In the genomic region with DNA sequence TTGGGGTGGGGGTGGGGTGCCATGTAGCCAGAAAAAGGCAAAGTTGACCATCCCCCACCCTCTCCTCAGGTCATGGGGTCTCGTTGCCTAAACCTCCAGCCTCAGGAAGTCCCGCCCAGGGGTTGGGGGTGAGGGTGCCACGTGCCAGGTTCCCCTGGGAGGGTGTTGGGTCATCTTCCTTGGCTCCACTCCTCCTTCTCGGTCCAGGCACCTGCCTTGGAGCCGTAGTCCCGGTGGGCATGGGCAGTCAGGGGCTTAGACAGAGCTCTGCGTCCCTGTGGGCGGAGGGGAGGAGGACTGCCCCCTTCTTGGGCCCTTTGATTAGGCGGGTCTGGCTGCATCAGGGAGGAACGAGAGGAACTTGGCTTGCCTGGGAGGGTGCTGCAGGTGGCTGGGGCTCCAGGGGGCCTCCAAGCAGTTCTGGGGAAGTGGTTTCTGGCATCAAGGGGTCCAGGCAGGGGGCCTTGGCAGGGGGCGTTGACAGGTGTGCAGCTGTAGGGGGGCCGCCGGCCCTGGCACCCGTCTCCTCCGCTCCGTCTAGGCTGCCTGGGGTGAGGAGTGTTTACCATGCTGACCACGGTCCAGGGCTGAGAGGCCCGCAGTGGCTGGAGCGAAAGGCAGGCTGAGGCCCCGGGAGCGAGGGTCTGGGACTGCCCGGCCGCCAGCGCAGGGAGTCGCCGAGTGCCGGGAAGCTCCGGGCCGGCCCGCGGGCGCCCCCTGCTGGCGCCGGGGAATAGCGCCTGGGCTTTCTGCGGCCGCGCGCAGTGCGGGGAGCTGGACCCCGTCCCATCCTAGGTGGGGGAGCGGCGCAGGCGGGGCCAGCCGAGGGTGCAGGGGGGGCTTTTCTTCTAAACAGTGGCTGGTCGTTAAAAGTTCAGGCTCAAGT, we compare ENCODE assay signal across 8 cellular contexts. TPM values are rescaled to one million over a fixed set of nuclear protein-coding genes. Genes with fewer than 3 reads are reported as not detected.
DNase-seq lines count a peak whose midpoint lies in the region; ATAC-seq and TF ChIP-seq lines count a peak whose summit lies in the region.

No MANE protein-coding gene starts in this region.

- H3K27me3 ChIP-seq in MG63 (no peaks in the 10 kb centered on the region), right cardiac atrium (ENCODE audit: control insufficient read depth, insufficient read depth) (no peaks in the 10 kb centered on the region), prostate gland (replicated peaks; ENCODE audit: insufficient read depth) (no peaks in the 10 kb centered on the region)

- H3K4me1 ChIP-seq in right cardiac atrium (ENCODE audit: control insufficient read depth, insufficient read depth, low read length) (peaks cover 11% of the 10 kb centered on the region), prostate gland (replicated peaks) (peaks cover 16% of the 10 kb centered on the region)

- TF ChIP-seq POLR2A in prostate gland (IDR thresholded peaks at IDR 0.05): no peak

- intact Hi-C loops in right cardiac atrium (cut with DNase I): loop anchor here in 3 of 4 donors (2.0 to 10.0 kb wide), 4 partner anchors 15 to 73 kb away; a partner anchor contains a TSS
- intact Hi-C loops in prostate gland (cut with DNase I): loop anchor here (1.0 to 5.0 kb wide), 2 partner anchors 16 to 76 kb away; a partner anchor contains a TSS

- TF ChIP-seq CTCF in astrocyte of the cerebellum (IDR thresholded peaks at IDR 0.05; ENCODE audit: low read depth, low read length, missing control alignments) (peak; percentile 86), prostate gland (IDR thresholded peaks at IDR 0.05) (peak; percentile 97 to 99 (median 98))

- WGBS in right cardiac atrium: 5% methylated on average over 46 of the region's 46 CpGs
- 5% methylated on average over 46 of the region's 46 CpGs for WGBS in prostate gland

- in situ Hi-C loops in astrocyte of the cerebellum (cut with HindIII; ENCODE audit: low sequenced_read_pairs): no loop called here

- DNase-seq in DMS79 (lab: John Stamatoyannopoulos, UW) (peak; percentile 13), MG63 (peak; percentile 72), T-helper 1 cell (peak in 4 of 5 donors; percentile 51 to 74 (median 58)), astrocyte of the cerebellum (ENCODE audit: low read depth) (no peak), right cardiac atrium (peak; percentile 80 to 92 (median 89)), prostate gland (ENCODE audit: low spot score) (peak; percentile 59), SKM-1 treated with dmso at 0.1 percent for 144 hours (lab: John Stamatoyannopoulos, UW; ENCODE audit: unreplicated experiment) (no peak)

- H3K4me3 ChIP-seq in MG63: peak overlapping the region; percentile 23
- H3K4me3 ChIP-seq in astrocyte of the cerebellum (ENCODE audit: low read depth, low read length): peak overlapping the region; percentile 54
- peak overlapping the region; percentile 57 for H3K4me3 ChIP-seq in right cardiac atrium (ENCODE audit: low read length)
- peak overlapping the region; percentile 51 to 53 for H3K4me3 ChIP-seq in prostate gland

- H3K9me3 ChIP-seq in MG63 (no peaks in the 10 kb centered on the region), right cardiac atrium (ENCODE audit: control insufficient read depth, low read length) (no peaks in the 10 kb centered on the region), prostate gland (no peaks in the 10 kb centered on the region)

- ATAC-seq in GM21529 (IDR thresholded peaks at IDR 0.05; ENCODE audit: unreplicated experiment) (peak; percentile 76), right cardiac atrium (peak; percentile 87 to 90)

- H3K36me3 ChIP-seq in MG63 (peaks cover 76% of the 10 kb centered on the region), prostate gland (peaks cover 5 to 20% of the 10 kb centered on the region in 2 donors)

- H3K27ac ChIP-seq in right cardiac atrium (ENCODE audit: low read length): peak overlapping the region; percentile 40
- peak overlapping the region; percentile 50 to 59 for H3K27ac ChIP-seq in prostate gland

RNA-seq across cellular contexts. Expression of a gene that starts 7.9 kb away (rescaled TPM):
- total RNA-seq in MG63 (2014; rRNA removed; shearing (Covaris generic); ENCODE audit: low replicate concordance): 1.0 and 1.1 TPM in 2 replicates
- total RNA-seq in right cardiac atrium (10 to 100 TPM in 3 of 4 donors, 1 to 10 TPM in 1; 9.6 to 14.9 (median 13.0) TPM), prostate gland (10 to 100 TPM; 19.2 to 27.5 TPM)
- 7.6 TPM for polyA plus RNA-seq in right cardiac atrium

RNA-seq across cellular contexts. Expression of a gene that starts 18.2 kb away (rescaled TPM):
- total RNA-seq in MG63 (2014; rRNA removed; shearing (Covaris generic); ENCODE audit: low replicate concordance): 0.20 and 6.3 TPM in 2 replicates
- total RNA-seq in right cardiac atrium (10 to 100 TPM; 15.2 to 23.3 (median 22.0) TPM), prostate gland (10 to 100 TPM in 1 of 2 donors, 1 to 10 TPM in 1; 9.5 to 23.5 TPM)
- polyA plus RNA-seq in right cardiac atrium: 11.2 TPM

RNA-seq across cellular contexts. Expression of a gene that starts 47.0 kb away (rescaled TPM):
- 0.56 and 3.1 TPM in 2 replicates for total RNA-seq in MG63 (2014; rRNA removed; shearing (Covaris generic); ENCODE audit: low replicate concordance)
- total RNA-seq in right cardiac atrium (1 to 10 TPM; 1.3 to 5.1 (median 1.4) TPM), prostate gland (1 to 10 TPM in 1 of 2 donors, under 1 TPM in 1; 0.41 to 4.0 TPM)
- polyA plus RNA-seq in right cardiac atrium: 2.0 TPM

Comparison
In these comparisons a context has a peak if more than half of its experiments do, and no peak if none do; other contexts are left out.
1. DNase-seq: peak in DMS79 (single experiment), MG63 (single experiment), T-helper 1 cell (4 of 5), right cardiac atrium (3 of 3) and prostate gland (single experiment); none in astrocyte of the cerebellum (single experiment) and SKM-1 treated with dmso at 0.1 percent for 144 hours (single experiment).
2. Peak in every context shown above with its lines, with median percentiles within 50 percentile points of each other: H3K4me3 ChIP-seq.